ENCODE assay signal across 8 cellular contexts in genomic region chr5:178860615-178861014, GRCh38. TPM values are rescaled to one million over a fixed set of nuclear protein-coding genes. Genes with fewer than 3 reads are reported as not detected.
DNase-seq lines count a peak whose midpoint lies in the region; ATAC-seq, FAIRE-seq and TF ChIP-seq lines count a peak whose summit lies in the region.
"Not testable (repeated sequence)": the region's sequence is repeated elsewhere in the genome, so short reads cannot be mapped to it uniquely, and the experiment has no call there.

No MANE protein-coding gene starts in this region.

- not testable (repeated sequence) for FAIRE-seq in H1 (lab: Jason Lieb, UNC)

- CTCF ChIA-PET in activated CD8-positive, alpha-beta memory T cell treated with anti-CD3 and anti-CD28 coated beads, Interleukin-2, amount 10 ng/mL, durations not matched to agents 7 days and 5 days (lab: Charles Lee); H1 (lab: Charles Lee; ENCODE audit: partially characterized antibody): not testable (repeated sequence)

- peaks cover 42% of the 10 kb centered on the region for H3K36me3 Mint-ChIP-seq in activated CD8-positive, alpha-beta memory T cell treated with anti-CD3 and anti-CD28 coated beads, Interleukin-2, amount 10 ng/mL, durations not matched to agents 7 days and 5 days
- H3K36me3 Mint-ChIP-seq in natural killer cell treated with Interleukin-12 subunit alpha and Interleukin-12 subunit beta and Interleukin-15 and Interleukin-18, amount 100 ng/mL, for 72 hours = peaks cover 13% of the 10 kb centered on the region
- H3K36me3 Mint-ChIP-seq in stimulated activated effector memory CD8-positive, alpha-beta T cell treated with anti-CD3 and anti-CD28 coated beads, Interleukin-12 subunit alpha, Interleukin-12 subunit beta, amount 100 ng/mL, for 72 hours = peaks cover 32% of the 10 kb centered on the region

- H4K8ac ChIP-seq in H1 (ENCODE audit: extremely low read depth, insufficient read depth, low read length) = not testable (repeated sequence)

- peaks cover 13% of the 10 kb centered on the region for H3K4me1 Mint-ChIP-seq in activated CD8-positive, alpha-beta memory T cell treated with anti-CD3 and anti-CD28 coated beads, Interleukin-2, amount 10 ng/mL, durations not matched to agents 7 days and 5 days
- peaks cover 19 to 21% of the 10 kb centered on the region in 2 donors for H3K4me1 Mint-ChIP-seq in natural killer cell treated with Interleukin-12 subunit alpha and Interleukin-12 subunit beta and Interleukin-15 and Interleukin-18, amount 100 ng/mL, for 72 hours (ENCODE audit: low read depth in 2 of 2)
- peaks cover 26% of the 10 kb centered on the region for H3K4me1 Mint-ChIP-seq in stimulated activated effector memory CD8-positive, alpha-beta T cell treated with anti-CD3 and anti-CD28 coated beads, Interleukin-12 subunit alpha, Interleukin-12 subunit beta, amount 100 ng/mL, for 72 hours

- H3K4me3 ChIP-seq in ACC112 (ENCODE audit: low read depth, low read length) (peak overlapping the region; percentile 84), H1 (ENCODE audit: extremely low read depth in 1 of 4, insufficient read depth in 2 of 4, low read depth in 3 of 4, low read length in 4 of 4) (peak overlapping the region; percentile 45 to 71 (median 58); a peak in 6 of 8 replicates), iPS DF 6.9 (ENCODE audit: low read length) (peak overlapping the region; percentile 60; the same call in 1 of the 2 replicates)

- WGBS in H1 (ENCODE audit: extremely low coverage in 1 of 2, insufficient coverage in 1 of 2, insufficient read length in 1 of 2, insufficient replicate concordance in 2 of 2, low coverage in 1 of 2, low lambda C conversion rate in 2 of 2, missing lambda C conversion rate in 1 of 2), 2 experiments = 5% methylated on average over 11 of the region's 31 CpGs; no CpG with 5 or more reads in 1 of the 2 experiments
- WGBS in iPS DF 6.9 (ENCODE audit: insufficient coverage, insufficient read length) = no CpG with 5 or more reads among the region's 31 CpGs

- H3K9me3 ChIP-seq in KOPT-K1 (ENCODE audit: insufficient read depth, low read length, poor library complexity, severe bottlenecking) = peaks cover 39% of the 10 kb centered on the region
- H3K9me3 ChIP-seq in H1 (ENCODE audit: insufficient read depth in 2 of 2, low read depth in 1 of 2, low read length in 1 of 2); iPS DF 6.9 (ENCODE audit: control insufficient read depth, insufficient read depth, low read length): not testable (repeated sequence)

- H3K9ac ChIP-seq in H1 (replicated peaks in 1 of 4; ENCODE audit: extremely low read depth in 1 of 4, low read depth in 3 of 4, low read length in 3 of 4) = not testable (repeated sequence)

- not testable (repeated sequence) for H3K23me2 ChIP-seq in H1 (ENCODE audit: low read depth, low read length)

- H2BK20ac ChIP-seq in H1 (ENCODE audit: low read length) = not testable (repeated sequence)

- H3K27ac ChIP-seq in ACC112 (ENCODE audit: low read depth, low read length) (0 out of 2 replicates have a peak overlapping the region, but pooled peaks have one; percentile 53), KOPT-K1 (ENCODE audit: low read depth, low read length, poor library complexity, severe bottlenecking) (peak overlapping the region; percentile 71)
- not testable (repeated sequence) for H3K27ac ChIP-seq in H1 (ENCODE audit: low read depth, low read length); iPS DF 6.9 (ENCODE audit: low read length)

- not testable (repeated sequence) for H3K56ac ChIP-seq in H1 (replicated peaks; ENCODE audit: insufficient read length, low read depth, low read length)

- not testable (repeated sequence) for H4K5ac ChIP-seq in H1 (ENCODE audit: insufficient read length, low read depth, low read length)

- not testable (repeated sequence) for H3K4ac ChIP-seq in H1 (replicated peaks; ENCODE audit: insufficient read length, low read depth, low read length)

- not testable (repeated sequence) for H4K91ac ChIP-seq in H1 (replicated peaks; ENCODE audit: insufficient read length, low read length)

- H3K36me3 ChIP-seq in ACC112 (ENCODE audit: insufficient read depth, low read length) (peaks cover 17% of the 10 kb centered on the region), KOPT-K1 (ENCODE audit: insufficient read depth, low read length) (peaks cover 44% of the 10 kb centered on the region)
- H3K36me3 ChIP-seq in H1 (ENCODE audit: control insufficient read depth in 2 of 4, insufficient read depth in 4 of 4, low read length in 3 of 4); iPS DF 6.9 (ENCODE audit: control insufficient read depth, insufficient read depth, low read length): not testable (repeated sequence)

- H2BK12ac ChIP-seq in H1 (ENCODE audit: low read depth, low read length) = not testable (repeated sequence)

- POLR2A ChIA-PET in H1 (lab: Charles Lee; ENCODE audit: partially characterized antibody) = not testable (repeated sequence)

- not testable (repeated sequence) for H4K20me1 ChIP-seq in H1 (replicated peaks in 1 of 2; ENCODE audit: control insufficient read depth in 1 of 2, insufficient read depth in 2 of 2, low read length in 2 of 2)

- not testable (repeated sequence) for H3K4me1 ChIP-seq in ACC112 (ENCODE audit: control insufficient read depth, insufficient read depth, low read length, unreplicated experiment); H1 (replicated peaks in 1 of 4; ENCODE audit: control insufficient read depth in 3 of 4, insufficient read depth in 4 of 4, low read length in 3 of 4); iPS DF 6.9 (ENCODE audit: control insufficient read depth, insufficient read depth, low read length)

- H3K4me3 Mint-ChIP-seq in activated CD8-positive, alpha-beta memory T cell treated with anti-CD3 and anti-CD28 coated beads, Interleukin-2, amount 10 ng/mL, durations not matched to agents 7 days and 5 days = peak overlapping the region; percentile 78
- peak overlapping the region; percentile 88 for H3K4me3 Mint-ChIP-seq in natural killer cell treated with Interleukin-12 subunit alpha and Interleukin-12 subunit beta and Interleukin-15 and Interleukin-18, amount 100 ng/mL, for 72 hours
- H3K4me3 Mint-ChIP-seq in stimulated activated effector memory CD8-positive, alpha-beta T cell treated with anti-CD3 and anti-CD28 coated beads, Interleukin-12 subunit alpha, Interleukin-12 subunit beta, amount 100 ng/mL, for 72 hours = peak overlapping the region; percentile 82

- not testable (repeated sequence) for H3K23ac ChIP-seq in H1 (ENCODE audit: insufficient read length)

- peaks cover 26% of the 10 kb centered on the region for H3K79me2 ChIP-seq in ACC112 (ENCODE audit: control insufficient read depth, insufficient read depth, low read length, unreplicated experiment)
- H3K79me2 ChIP-seq in H1 (ENCODE audit: control insufficient read depth in 1 of 2, insufficient read depth in 2 of 2, low read length in 2 of 2) = not testable (repeated sequence)

- H2BK120ac ChIP-seq in H1 (replicated peaks; ENCODE audit: low read depth, low read length) = not testable (repeated sequence)

- H2BK5ac ChIP-seq in H1 (ENCODE audit: low read depth, low read length) = not testable (repeated sequence)

- not testable (repeated sequence) for H2AK5ac ChIP-seq in H1 (ENCODE audit: low read depth, low read length)

- H3K4me2 ChIP-seq in H1 (ENCODE audit: insufficient read depth in 1 of 2, low read depth in 2 of 2, low read length in 2 of 2) = peak overlapping the region in 1 of 2 experiments; percentile 67; a peak in 2 of 4 replicates

- not testable (repeated sequence) for H3K27me3 Mint-ChIP-seq in activated CD8-positive, alpha-beta memory T cell treated with anti-CD3 and anti-CD28 coated beads, Interleukin-2, amount 10 ng/mL, durations not matched to agents 7 days and 5 days; natural killer cell treated with Interleukin-12 subunit alpha and Interleukin-12 subunit beta and Interleukin-15 and Interleukin-18, amount 100 ng/mL, for 72 hours

- H3K27ac Mint-ChIP-seq in activated CD8-positive, alpha-beta memory T cell treated with anti-CD3 and anti-CD28 coated beads, Interleukin-2, amount 10 ng/mL, durations not matched to agents 7 days and 5 days; natural killer cell treated with Interleukin-12 subunit alpha and Interleukin-12 subunit beta and Interleukin-15 and Interleukin-18, amount 100 ng/mL, for 72 hours; stimulated activated effector memory CD8-positive, alpha-beta T cell treated with anti-CD3 and anti-CD28 coated beads, Interleukin-12 subunit alpha, Interleukin-12 subunit beta, amount 100 ng/mL, for 72 hours: not testable (repeated sequence)

- not testable (repeated sequence) for TF ChIP-seq CTCF in H1 (IDR thresholded peaks at IDR 0.05; ENCODE audit: control extremely low read depth in 1 of 3, insufficient read depth in 1 of 3, low read depth in 1 of 3, low read length in 3 of 3)

- H3K18ac ChIP-seq in H1 (ENCODE audit: extremely low read depth, low read length) = not testable (repeated sequence)

- not testable (repeated sequence) for TF ChIP-seq RAD21 in H1 (IDR thresholded peaks at IDR 0.05 in 1 of 2, conservative IDR thresholded peaks at IDR 0.05 in 1 of 2; ENCODE audit: low read depth in 2 of 2, low read length in 2 of 2)

- TF ChIP-seq EP300 in H1 (IDR thresholded peaks at IDR 0.05; ENCODE audit: borderline replicate concordance in 1 of 2, low read depth in 2 of 2, low read length in 2 of 2) = not testable (repeated sequence)

- not testable (repeated sequence) for H2AFZ ChIP-seq in ACC112 (ENCODE audit: low read length, unreplicated experiment); H1 (ENCODE audit: low read length)

- H3K27me3 ChIP-seq in ACC112 (ENCODE audit: insufficient read depth, low read length); H1 (replicated peaks in 1 of 4; ENCODE audit: control insufficient read depth in 3 of 4, extremely low read depth in 1 of 4, insufficient read depth in 3 of 4, low read length in 3 of 4); iPS DF 6.9 (ENCODE audit: control insufficient read depth, insufficient read depth, low read length): not testable (repeated sequence)

- not testable (repeated sequence) for H3K79me1 ChIP-seq in H1 (ENCODE audit: low read depth, low read length)

- ATAC-seq in GM19397 (IDR thresholded peaks at IDR 0.05; ENCODE audit: unreplicated experiment) = peak; percentile 2
- ATAC-seq in activated CD8-positive, alpha-beta memory T cell treated with anti-CD3 and anti-CD28 coated beads, Interleukin-2, amount 10 ng/mL, durations not matched to agents 7 days and 5 days; natural killer cell treated with Interleukin-12 subunit alpha and Interleukin-12 subunit beta and Interleukin-15 and Interleukin-18, amount 100 ng/mL, for 72 hours; stimulated activated effector memory CD8-positive, alpha-beta T cell treated with anti-CD3 and anti-CD28 coated beads, Interleukin-12 subunit alpha, Interleukin-12 subunit beta, amount 100 ng/mL, for 72 hours: not testable (repeated sequence)

- not testable (repeated sequence) for H3K14ac ChIP-seq in H1 (ENCODE audit: insufficient read length)

- not testable (repeated sequence) for DNase-seq in activated CD8-positive, alpha-beta memory T cell treated with anti-CD3 and anti-CD28 coated beads, Interleukin-2, amount 10 ng/mL, durations not matched to agents 7 days and 5 days; H1 (ENCODE audit: low read depth in 1 of 2, low spot score in 2 of 2); iPS DF 6.9 (ENCODE audit: low read depth, low spot score); natural killer cell treated with Interleukin-12 subunit alpha and Interleukin-12 subunit beta and Interleukin-15 and Interleukin-18, amount 100 ng/mL, for 72 hours (ENCODE audit: low spot score); stimulated activated effector memory CD8-positive, alpha-beta T cell treated with anti-CD3 and anti-CD28 coated beads, Interleukin-12 subunit alpha, Interleukin-12 subunit beta, amount 100 ng/mL, for 72 hours (ENCODE audit: low spot score in 2 of 2)

- TF ChIP-seq POLR2A in H1 (IDR thresholded peaks at IDR 0.05; ENCODE audit: control extremely low read depth in 1 of 2, low read depth in 2 of 2, low read length in 2 of 2) = not testable (repeated sequence)

- not testable (repeated sequence) for H2BK15ac ChIP-seq in H1 (ENCODE audit: low read length)

- not testable (repeated sequence) for H3K9me3 Mint-ChIP-seq in activated CD8-positive, alpha-beta memory T cell treated with anti-CD3 and anti-CD28 coated beads, Interleukin-2, amount 10 ng/mL, durations not matched to agents 7 days and 5 days (ENCODE audit: low read depth); natural killer cell treated with Interleukin-12 subunit alpha and Interleukin-12 subunit beta and Interleukin-15 and Interleukin-18, amount 100 ng/mL, for 72 hours; stimulated activated effector memory CD8-positive, alpha-beta T cell treated with anti-CD3 and anti-CD28 coated beads, Interleukin-12 subunit alpha, Interleukin-12 subunit beta, amount 100 ng/mL, for 72 hours

RNA-seq across cellular contexts. Expression of gene ZNF354B, which starts 0.9 kb away (rescaled TPM):
- total RNA-seq in activated CD8-positive, alpha-beta memory T cell treated with anti-CD3 and anti-CD28 coated beads, Interleukin-2, amount 10 ng/mL, durations not matched to agents 7 days and 5 days = 10 to 100 TPM in 1 of 2 experiments, 1 to 10 TPM in 1; 9.2 to 15.2 TPM
- total RNA-seq in H1 (2021; fragmentation: NEBNext Ultra II Directional; extraction: Animal tissue kit (Norgen Biotek cat#: 25700)) = 10.8 and 12.4 TPM in 2 replicates
- 4.5 and 5.0 TPM in 2 replicates for polyA plus RNA-seq in H1 (2011; rRNA removed)
- polyA plus RNA-seq in H1 (2011; cell fraction: cytosol; rRNA removed) = 7.2 TPM
- 11.9 TPM for polyA plus RNA-seq in H1 (2011; cell fraction: nucleus; rRNA removed)
- 8.4 to 10.2 TPM (median 8.8 TPM) in 4 replicates for polyA plus RNA-seq in H1 (2012, experiment 1 of 2)
- 1.1 TPM for polyA plus RNA-seq in H1 (2012, experiment 2 of 2)
- polyA plus RNA-seq in H1 (2013, experiment 1 of 2) = 11.5 TPM
- polyA plus RNA-seq in H1 (2013, experiment 2 of 2) = 10.1 TPM
- 3.7 and 5.0 TPM in 2 replicates for polyA minus RNA-seq in H1 (2011; rRNA and poly(A)+ RNA removed)
- polyA minus RNA-seq in H1 (2011; cell fraction: cytosol; rRNA and poly(A)+ RNA removed) = 4.8 TPM
- 18.3 TPM for polyA minus RNA-seq in H1 (2011; cell fraction: nucleus; rRNA and poly(A)+ RNA removed)
- total RNA-seq in natural killer cell treated with Interleukin-12 subunit alpha and Interleukin-12 subunit beta and Interleukin-15 and Interleukin-18, amount 100 ng/mL, for 72 hours = 10 to 100 TPM; 10.3 to 18.7 TPM

RNA-seq across cellular contexts. Expression of gene ZFP2, which starts 35.1 kb away (rescaled TPM):
- under 1 TPM in 1 of 2 experiments, not detected in 1; 0.19 TPM for total RNA-seq in activated CD8-positive, alpha-beta memory T cell treated with anti-CD3 and anti-CD28 coated beads, Interleukin-2, amount 10 ng/mL, durations not matched to agents 7 days and 5 days
- 0.52 and 0.78 TPM in 2 replicates for total RNA-seq in H1 (2021; fragmentation: NEBNext Ultra II Directional; extraction: Animal tissue kit (Norgen Biotek cat#: 25700))
- polyA plus RNA-seq in H1 (2011; rRNA removed) = 0.19 and 0.20 TPM in 2 replicates
- 0.61 TPM for polyA plus RNA-seq in H1 (2011; cell fraction: cytosol; rRNA removed)
- polyA plus RNA-seq in H1 (2011; cell fraction: nucleus; rRNA removed) = 0.37 TPM
- 0.35 to 0.59 TPM (median 0.58 TPM) in 4 replicates for polyA plus RNA-seq in H1 (2012, experiment 1 of 2)
- polyA plus RNA-seq in H1 (2012, experiment 2 of 2) = not detected
- polyA plus RNA-seq in H1 (2013, experiment 1 of 2) = 0.55 TPM
- 0.35 TPM for polyA plus RNA-seq in H1 (2013, experiment 2 of 2)
- polyA minus RNA-seq in H1 (2011; rRNA and poly(A)+ RNA removed) = 0.25 and 0.54 TPM in 2 replicates
- polyA minus RNA-seq in H1 (2011; cell fraction: cytosol; rRNA and poly(A)+ RNA removed) = not detected
- 0.20 TPM for polyA minus RNA-seq in H1 (2011; cell fraction: nucleus; rRNA and poly(A)+ RNA removed)
- total RNA-seq in natural killer cell treated with Interleukin-12 subunit alpha and Interleukin-12 subunit beta and Interleukin-15 and Interleukin-18, amount 100 ng/mL, for 72 hours = under 1 TPM in 1 of 2 donors, not detected in 1; 0.12 TPM
